Comparison of ENCODE assay signal across 1 cellular context in genomic region chr6:128743974-128744765, GRCh38.
TF ChIP-seq lines count a peak whose summit lies in the region.

No MANE protein-coding gene starts in this region.

TF ChIP-seq in H1, 55 proteins besides CTCF, POLR2A, EP300 and RAD21:
- no peak for TF ChIP-seq ATF3 (IDR thresholded peaks at IDR 0.05; ENCODE audit: insufficient read depth, low read depth, low read length)
- TF ChIP-seq CBX5 (IDR thresholded peaks at IDR 0.05; ENCODE audit: low read depth, low read length), result no peak
- no peak for TF ChIP-seq CHD1 (IDR thresholded peaks at IDR 0.05; ENCODE audit: low read depth, low read length)
- TF ChIP-seq SP1 (IDR thresholded peaks at IDR 0.05; ENCODE audit: low read depth, low read length), result peak; percentile 72
- peak; percentile 69; the same call in 1 of the 2 replicates for TF ChIP-seq ATF2 (IDR thresholded peaks at IDR 0.05; ENCODE audit: low read length)
- TF ChIP-seq POU5F1 (IDR thresholded peaks at IDR 0.05; ENCODE audit: low read depth, low read length), result peak; percentile 68; the same call in 1 of the 2 replicates
- no peak for TF ChIP-seq RXRA (IDR thresholded peaks at IDR 0.05; ENCODE audit: insufficient read depth, low read depth, low read length)
- no peak for TF ChIP-seq RNF2 (IDR thresholded peaks at IDR 0.05; ENCODE audit: borderline replicate concordance, low read depth, low read length, missing control alignments, poor library complexity, severe bottlenecking)
- TF ChIP-seq CHD7 (IDR thresholded peaks at IDR 0.05; ENCODE audit: insufficient replicate concordance, low read length), result peak; percentile 97
- TF ChIP-seq E2F6 (IDR thresholded peaks at IDR 0.05), result no peak
- no peak for TF ChIP-seq CTBP2 (IDR thresholded peaks at IDR 0.05; ENCODE audit: borderline replicate concordance, insufficient read depth, insufficient read length, low read length)
- TF ChIP-seq ZNF274 (IDR thresholded peaks at IDR 0.05; ENCODE audit: borderline replicate concordance, extremely low read depth, low read length), result no peak
- TF ChIP-seq CHD2 (IDR thresholded peaks at IDR 0.05; ENCODE audit: low read length), result peak; percentile 26; the same call in 1 of the 2 replicates
- TF ChIP-seq SRF (IDR thresholded peaks at IDR 0.05; ENCODE audit: low read depth, low read length), result no peak
- TF ChIP-seq SP2 (IDR thresholded peaks at IDR 0.05; ENCODE audit: low read length), result no peak
- TF ChIP-seq YY1 (IDR thresholded peaks at IDR 0.05; ENCODE audit: low read depth, low read length), result no peak
- no peak for TF ChIP-seq SIN3A (conservative IDR thresholded peaks at IDR 0.05 in 1 of 2, IDR thresholded peaks at IDR 0.05 in 1 of 2; ENCODE audit: low read depth in 1 of 2, low read length in 2 of 2)
- TF ChIP-seq TEAD4 (IDR thresholded peaks at IDR 0.05; ENCODE audit: low read depth, low read length), result peak; percentile 85
- TF ChIP-seq NANOG (IDR thresholded peaks at IDR 0.05; ENCODE audit: insufficient read depth, low read depth, low read length, poor library complexity, severe bottlenecking), result peak; percentile 96
- TF ChIP-seq HDAC2 (IDR thresholded peaks at IDR 0.05; ENCODE audit: borderline replicate concordance in 1 of 2, low read depth in 2 of 2, low read length in 2 of 2), result peak in 1 of 2 experiments; percentile 50; a peak in 1 of 4 replicates
- peak; percentile 70; the same call in 1 of the 2 replicates for TF ChIP-seq TCF12 (IDR thresholded peaks at IDR 0.05; ENCODE audit: low read depth, low read length)
- TF ChIP-seq USF2 (IDR thresholded peaks at IDR 0.05; ENCODE audit: low read length), result no peak
- no peak for TF ChIP-seq POLR2AphosphoS5 (IDR thresholded peaks at IDR 0.05; ENCODE audit: low read depth, low read length)
- no peak for TF ChIP-seq MAX (IDR thresholded peaks at IDR 0.05)
- no peak for TF ChIP-seq SUZ12 (IDR thresholded peaks at IDR 0.05; ENCODE audit: low read length)
- TF ChIP-seq BCL11A (IDR thresholded peaks at IDR 0.05; ENCODE audit: low read depth in 2 of 2, low read length in 2 of 2), result peak; percentile 57 to 94
- TF ChIP-seq GTF2F1 (IDR thresholded peaks at IDR 0.05; ENCODE audit: borderline replicate concordance, low read depth, low read length), result no peak
- TF ChIP-seq KDM5A (IDR thresholded peaks at IDR 0.05; ENCODE audit: low read length), result no peak
- no peak for TF ChIP-seq SIRT6 (IDR thresholded peaks at IDR 0.05; ENCODE audit: low read length)
- TF ChIP-seq JUND (IDR thresholded peaks at IDR 0.05; ENCODE audit: low read length), result no peak
